16 cellular contexts compared by ENCODE assay signal in genomic region chr1:211285196-211285595, GRCh38.
"Had no signal": no experiment of that assay in that cellular context is flagged by ENCODE, and none has a peak within 500 bp of the region (broad histone marks: within the 10 kb centered on the region; RNA-seq: fewer than 3 reads in every experiment).

No MANE protein-coding gene starts in this region.

- H3K4me3 Mint-ChIP-seq: activated CD4-positive, alpha-beta memory T cell treated with anti-CD3 and anti-CD28 coated beads for 36 hours; activated naive CD8-positive, alpha-beta T cell treated with anti-CD3 and anti-CD28 coated beads, Interleukin-2, amount 50 U/mL, for 24 hours; brain; nephron; T-helper 2 cell treated with Interferon-gamma antibody and Interleukin-4, amounts not matched to agents 5 μg/mL and 100 μg/mL, for 36 hours had no signal

- H3K27me3 Mint-ChIP-seq: activated CD4-positive, alpha-beta memory T cell treated with anti-CD3 and anti-CD28 coated beads for 36 hours; activated naive CD8-positive, alpha-beta T cell treated with anti-CD3 and anti-CD28 coated beads, Interleukin-2, amount 50 U/mL, for 24 hours; brain had no signal

- H3K9me3 ChIP-seq: gastrocnemius medialis, sigmoid colon, upper lobe of right lung had no signal

- H3K27me3 ChIP-seq: gastrocnemius medialis, sigmoid colon, upper lobe of right lung had no signal

- DNase-seq: activated CD4-positive, alpha-beta memory T cell treated with anti-CD3 and anti-CD28 coated beads for 36 hours; activated CD4-positive, alpha-beta T cell treated with anti-CD3 and anti-CD28 coated beads for 1 hour; activated naive CD8-positive, alpha-beta T cell treated with anti-CD3 and anti-CD28 coated beads, Interleukin-2, amount 50 U/mL, for 24 hours; activated T-cell treated with anti-CD3 and anti-CD28 coated beads, Interleukin-2, amount 50 U/mL, for 48 hours; gastrocnemius medialis; islet precursor cell; occipital lobe; sigmoid colon; stimulated activated CD4-positive, alpha-beta T cell treated with anti-CD3 and anti-CD28 coated beads, Interleukin-12 subunit alpha, Interleukin-12 subunit beta, amount 100 ng/mL, for 4 hours; stimulated activated naive CD4-positive, alpha-beta T cell; upper lobe of right lung had no signal

- H3K4me1 Mint-ChIP-seq: brain had no signal

- H3K27ac ChIP-seq: sigmoid colon, upper lobe of right lung had no signal

- ATAC-seq: activated naive CD8-positive, alpha-beta T cell treated with anti-CD3 and anti-CD28 coated beads, Interleukin-2, amount 50 U/mL, for 24 hours; esophagus mucosa; gastrocnemius medialis; left lobe of liver; upper lobe of right lung had no signal

- H3K4me1 ChIP-seq: upper lobe of right lung had no signal

- H3K9me3 Mint-ChIP-seq: activated CD4-positive, alpha-beta memory T cell treated with anti-CD3 and anti-CD28 coated beads for 36 hours; activated naive CD8-positive, alpha-beta T cell treated with anti-CD3 and anti-CD28 coated beads, Interleukin-2, amount 50 U/mL, for 24 hours; brain; nephron; T-helper 2 cell treated with Interferon-gamma antibody and Interleukin-4, amounts not matched to agents 5 μg/mL and 100 μg/mL, for 36 hours had no signal

- H3K4me3 ChIP-seq: gastrocnemius medialis, sigmoid colon, upper lobe of right lung had no signal

- H3K27ac Mint-ChIP-seq: activated CD4-positive, alpha-beta memory T cell treated with anti-CD3 and anti-CD28 coated beads for 36 hours; nephron; T-helper 2 cell treated with Interferon-gamma antibody and Interleukin-4, amounts not matched to agents 5 μg/mL and 100 μg/mL, for 36 hours had no signal
